7 cellular contexts compared by ENCODE assay signal in the genomic region with DNA sequence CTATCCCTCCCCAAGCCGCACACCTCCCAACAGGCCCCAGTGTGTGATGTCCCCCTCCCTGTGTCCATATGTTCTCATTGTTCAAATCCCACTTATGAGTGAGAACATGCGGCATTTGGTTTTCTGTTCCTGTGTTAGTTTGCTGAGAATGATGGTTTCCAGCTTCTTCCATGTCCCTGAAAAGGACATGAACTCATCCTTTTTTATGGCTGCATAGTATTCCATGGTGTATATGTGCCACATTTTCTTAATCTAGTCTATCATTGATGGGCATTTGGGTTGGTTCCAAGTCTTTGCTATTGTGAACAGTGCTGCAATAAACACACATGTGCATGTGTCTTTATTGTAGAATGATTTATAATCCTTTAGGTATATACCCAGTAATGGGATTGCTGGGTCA. TPM values are rescaled to one million over a fixed set of nuclear protein-coding genes. Genes with fewer than 3 reads are reported as not detected.
"Had no signal": no experiment of that assay in that cellular context is flagged by ENCODE, and none has a peak within 500 bp of the region (broad histone marks: within the 10 kb centered on the region; RNA-seq: fewer than 3 reads in every experiment).

No MANE protein-coding gene starts in this region.

RNA-seq across cellular contexts. Expression of a gene that starts 12.2 kb away (rescaled TPM):
- total RNA-seq: OCI-LY7, Right ventricle myocardium inferior, Right ventricle myocardium superior, SJCRH30, SJSA1, SK-MEL-5 had no signal
- polyA plus RNA-seq: SK-N-SH had no signal
